Comparison of ENCODE assay signal across 10 cellular contexts in genomic region chr10:124733566-124734245, GRCh38. TPM values are rescaled to one million over a fixed set of nuclear protein-coding genes. Genes with fewer than 3 reads are reported as not detected.
DNase-seq lines count a peak whose midpoint lies in the region; ATAC-seq and TF ChIP-seq lines count a peak whose summit lies in the region.
"Had no signal": no experiment of that assay in that cellular context is flagged by ENCODE, and none has a peak within 500 bp of the region (broad histone marks: within the 10 kb centered on the region; RNA-seq: fewer than 3 reads in every experiment).

No MANE protein-coding gene starts in this region.

- no peaks in the 10 kb centered on the region for H3K9me3 ChIP-seq in BLaER1
- no peaks in the 10 kb centered on the region for H3K9me3 ChIP-seq in parathyroid adenoma (ENCODE audit: control insufficient read depth, low read length)

- peaks cover 16% of the 10 kb centered on the region; the same call in 1 of the 2 replicates for H3K36me3 ChIP-seq in BLaER1
- no peaks in the 10 kb centered on the region for H3K36me3 ChIP-seq in parathyroid adenoma (ENCODE audit: control insufficient read depth, insufficient read depth, low read length)

- CTCF ChIA-PET in RWPE1 (lab: Yijun Ruan, JAX) = interaction anchor here (0.6 to 0.9 kb wide), 4 partner anchors 30 to 990 kb away, joined by 3 to 4 read pairs (median 3); no protein-coding TSS in a partner anchor

- ATAC-seq in HG02885 (IDR thresholded peaks at IDR 0.05; ENCODE audit: poor library complexity, unreplicated experiment) = no peak
- ATAC-seq in GM19328 (IDR thresholded peaks at IDR 0.05; ENCODE audit: unreplicated experiment) = no peak

- H3K4me3 Mint-ChIP-seq in endothelial cell (ENCODE audit: unreplicated experiment) = peak overlapping the region; percentile 15

- peaks cover 99% of the 10 kb centered on the region for H4K20me1 ChIP-seq in BLaER1

- no peaks in the 10 kb centered on the region for H3K27me3 ChIP-seq in BLaER1
- H3K27me3 ChIP-seq in parathyroid adenoma (ENCODE audit: control insufficient read depth, insufficient read depth, low read length) = no peaks in the 10 kb centered on the region

- peak overlapping the region; percentile 47 for H2AFZ ChIP-seq in parathyroid adenoma

- no peak for TF ChIP-seq CTCF in RWPE1 (conservative IDR thresholded peaks at IDR 0.05; ENCODE audit: low read depth)
- no peak for TF ChIP-seq CTCF in endothelial cell (IDR thresholded peaks at IDR 0.05; ENCODE audit: unreplicated experiment)
- TF ChIP-seq CTCF in parathyroid adenoma (IDR thresholded peaks at IDR 0.05) = no peak

- H3K4me1 ChIP-seq in BLaER1 (peaks cover 100% of the 10 kb centered on the region), parathyroid adenoma (peaks cover 65% of the 10 kb centered on the region)

- no peak for DNase-seq in RWPE1 (ENCODE audit: low spot score)
- DNase-seq in endothelial cell (ENCODE audit: low spot score) = no peak
- DNase-seq in middle frontal gyrus (ENCODE audit: extremely low spot score, low spot score) = no peak
- no peak for DNase-seq in nucleus accumbens (lab: John Stamatoyannopoulos, UW)
- DNase-seq: DMS79, NCI-H524 treated with DMSO at 0.1 percent for 48 hours had no signal

- no peaks in the 10 kb centered on the region for H3K9me3 Mint-ChIP-seq in endothelial cell (ENCODE audit: unreplicated experiment)

- peaks cover 11% of the 10 kb centered on the region for H3K27me3 Mint-ChIP-seq in endothelial cell (ENCODE audit: unreplicated experiment)

- peak overlapping the region; percentile 55 for H3K9ac ChIP-seq in BLaER1
- H3K9ac ChIP-seq in parathyroid adenoma = no peak overlapping the region

- H3K79me2 ChIP-seq in parathyroid adenoma = peaks cover 69% of the 10 kb centered on the region

- POLR2A ChIA-PET in RWPE1 (lab: Yijun Ruan, JAX; ENCODE audit: low non-redundant PET) = no interaction called here

- H3K4me1 Mint-ChIP-seq in endothelial cell (ENCODE audit: unreplicated experiment) = peaks cover 23% of the 10 kb centered on the region

- peak overlapping the region; percentile 92 for H3K4me2 ChIP-seq in BLaER1
- peak overlapping the region; percentile 58 for H3K4me2 ChIP-seq in parathyroid adenoma (ENCODE audit: low read length)

- no peak overlapping the region for H3K27ac Mint-ChIP-seq in endothelial cell (ENCODE audit: unreplicated experiment)

- peaks cover 16% of the 10 kb centered on the region for H3K36me3 Mint-ChIP-seq in endothelial cell (ENCODE audit: low read depth, unreplicated experiment)

- H3K4me3 ChIP-seq in BLaER1 (no peak overlapping the region), parathyroid adenoma (ENCODE audit: low read depth, low read length) (peak overlapping the region; percentile 20)

- H3K27ac ChIP-seq in BLaER1 (peak overlapping the region; percentile 69), RWPE1 (peak overlapping the region; percentile 61), parathyroid adenoma (peak overlapping the region; percentile 94)

RNA-seq across cellular contexts. Expression of gene FAM53B, which starts 10.5 kb away (rescaled TPM):
- total RNA-seq in endothelial cell (ENCODE audit: unreplicated experiment) = 21.0 TPM

RNA-seq across cellular contexts. Expression of gene EEF1AKMT2, which starts 58.0 kb away (rescaled TPM):
- total RNA-seq in endothelial cell (ENCODE audit: unreplicated experiment) = 12.5 TPM
